Comparison of ENCODE assay signal across 17 cellular contexts in the genomic region with DNA sequence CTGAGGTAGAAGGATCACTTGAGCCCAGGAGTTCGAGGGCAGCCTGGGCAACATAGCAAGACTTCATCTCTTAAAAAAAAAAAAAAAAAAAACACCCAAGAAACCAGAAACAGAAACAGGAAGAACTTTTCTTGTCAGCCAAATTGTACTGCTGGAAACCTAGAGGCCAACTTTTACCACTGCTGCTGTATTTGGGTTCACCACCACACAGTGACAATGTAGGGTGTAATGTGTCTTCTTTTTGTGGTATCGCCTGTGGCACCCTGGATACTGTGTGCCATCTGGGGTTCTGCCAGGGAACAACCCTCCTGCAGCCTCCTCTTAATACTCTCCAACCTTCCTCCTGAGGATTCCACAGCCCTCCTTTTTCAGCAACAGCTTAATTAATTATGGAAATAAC.
A peak's percentile ranks its signal among the peaks of the same experiment; 100 is the strongest.
DNase-seq lines count a peak whose midpoint lies in the region; ATAC-seq, FAIRE-seq and TF ChIP-seq lines count a peak whose summit lies in the region.
"Had no signal": no experiment of that assay in that cellular context is flagged by ENCODE, and none has a peak within 500 bp of the region (broad histone marks: within the 10 kb centered on the region; RNA-seq: fewer than 3 reads in every experiment).

No MANE protein-coding gene starts in this region.

- ATAC-seq in GM21515 (IDR thresholded peaks at IDR 0.05; ENCODE audit: unreplicated experiment): no peak
- ATAC-seq: heart right ventricle, left colon, right cardiac atrium had no signal

- no peak for TF ChIP-seq POLR2A in GM12891 (IDR thresholded peaks at IDR 0.05; ENCODE audit: low read depth, low read length)

- DNase-seq in left ventricle myocardium inferior (no peak), right atrium auricular region (ENCODE audit: low spot score) (no peak), ascending aorta (ENCODE audit: low spot score in 2 of 2) (no peak), GM12891 (ENCODE audit: insufficient read length, low spot score) (no peak), C1 segment of cervical spinal cord (lab: John Stamatoyannopoulos, UW) (no peak)
- peak; percentile 25 for DNase-seq in central memory CD4-positive, alpha-beta T cell
- DNase-seq: activated CD4-positive, alpha-beta T cell treated with anti-CD3 and anti-CD28 coated beads for 1 hour; heart right ventricle; IMR-90; left colon; NCI-H2081; NCI-H82; right cardiac atrium; stimulated activated CD4-positive, alpha-beta T cell treated with anti-CD3 and anti-CD28 coated beads, Interleukin-2, amount 100 ng/mL, for 48 hours had no signal

- no peaks in the 10 kb centered on the region for H3F3A ChIP-seq in OCI-LY1 (ENCODE audit: insufficient read depth, low read length)

- FAIRE-seq in GM12891 (lab: Jason Lieb, UNC): no peak

- no peak overlapping the region for H3K4me3 ChIP-seq in left ventricle myocardium inferior
- no peak overlapping the region for H3K4me3 ChIP-seq in right atrium auricular region
- H3K4me3 ChIP-seq in OCI-LY1 (ENCODE audit: low read depth, low read length, poor library complexity, severe bottlenecking): peak overlapping the region; percentile 27
- no peak overlapping the region for H3K4me3 ChIP-seq in ascending aorta
- H3K4me3 ChIP-seq: heart right ventricle had no signal

- no peaks in the 10 kb centered on the region for H4K20me1 ChIP-seq in OCI-LY1 (ENCODE audit: insufficient read depth, low read length)

- H3K36me3 ChIP-seq in left ventricle myocardium inferior: no peaks in the 10 kb centered on the region
- H3K36me3 ChIP-seq in right atrium auricular region: no peaks in the 10 kb centered on the region
- H3K36me3 ChIP-seq in OCI-LY1 (ENCODE audit: insufficient read depth, low read length): peaks cover 13% of the 10 kb centered on the region; the same call in 1 of the 2 replicates
- no peaks in the 10 kb centered on the region for H3K36me3 ChIP-seq in ascending aorta

- H3K9ac ChIP-seq in OCI-LY1 (ENCODE audit: low read length): peak overlapping the region; percentile 27; the same call in 1 of the 2 replicates

- TF ChIP-seq CTCF in left ventricle myocardium inferior (IDR thresholded peaks at IDR 0.05; ENCODE audit: borderline replicate concordance) (no peak), right atrium auricular region (IDR thresholded peaks at IDR 0.05) (no peak), OCI-LY1 (IDR thresholded peaks at IDR 0.05; ENCODE audit: low read length) (no peak), ascending aorta (IDR thresholded peaks at IDR 0.05) (no peak)

- H3K4me2 ChIP-seq in OCI-LY1 (ENCODE audit: low read length): peak overlapping the region; percentile 54

- no peak overlapping the region for H2AFZ ChIP-seq in OCI-LY1 (ENCODE audit: low read length)

- intact Hi-C loops in left ventricle myocardium inferior (cut with micrococcal nuclease): no loop called here
- intact Hi-C loops in ascending aorta (cut with DNase I): no loop called here

- H3K79me2 ChIP-seq in OCI-LY1 (ENCODE audit: insufficient read depth, low read length): no peaks in the 10 kb centered on the region

- peaks cover 36% of the 10 kb centered on the region for H3K4me1 ChIP-seq in left ventricle myocardium inferior
- H3K4me1 ChIP-seq in right atrium auricular region: peaks cover 0 to 6% of the 10 kb centered on the region in 2 donors
- peaks cover 36% of the 10 kb centered on the region for H3K4me1 ChIP-seq in OCI-LY1 (ENCODE audit: insufficient read depth, low read length, severe bottlenecking)
- H3K4me1 ChIP-seq in ascending aorta: no peaks in the 10 kb centered on the region

- no peaks in the 10 kb centered on the region for H3K9me2 ChIP-seq in OCI-LY1 (ENCODE audit: low read depth, low read length)

- H3K9me3 ChIP-seq in left ventricle myocardium inferior (replicated peaks) (no peaks in the 10 kb centered on the region), right atrium auricular region (no peaks in the 10 kb centered on the region), OCI-LY1 (ENCODE audit: low read length) (no peaks in the 10 kb centered on the region), ascending aorta (no peaks in the 10 kb centered on the region)
- H3K9me3 ChIP-seq: heart right ventricle had no signal

- H3K27me3 ChIP-seq in left ventricle myocardium inferior (ENCODE audit: low read depth) (no peaks in the 10 kb centered on the region), right atrium auricular region (no peaks in the 10 kb centered on the region), OCI-LY1 (ENCODE audit: insufficient read depth, low read length) (no peaks in the 10 kb centered on the region), ascending aorta (no peaks in the 10 kb centered on the region)
- H3K27me3 ChIP-seq: heart right ventricle had no signal

- H3K27ac ChIP-seq in left ventricle myocardium inferior (replicated peaks) (peak overlapping the region; percentile 16), right atrium auricular region (no peak overlapping the region), OCI-LY1 (ENCODE audit: low read depth, low read length, poor library complexity, severe bottlenecking) (peak overlapping the region; percentile 49), ascending aorta (no peak overlapping the region)
- H3K27ac ChIP-seq: epithelial cell of prostate had no signal

TF ChIP-seq in GM12891, 5 proteins besides CTCF, POLR2A, EP300 and RAD21:
- TF ChIP-seq POU2F2 (IDR thresholded peaks at IDR 0.05; ENCODE audit: low read depth, low read length): no peak
- no peak for TF ChIP-seq POLR2AphosphoS5 (IDR thresholded peaks at IDR 0.05; ENCODE audit: low read depth, low read length)
- TF ChIP-seq TAF1 (IDR thresholded peaks at IDR 0.05; ENCODE audit: low read depth, low read length): no peak
- no peak for TF ChIP-seq PAX5 (IDR thresholded peaks at IDR 0.05; ENCODE audit: insufficient read depth, low read length, severe bottlenecking)
- no peak for TF ChIP-seq SPI1 (IDR thresholded peaks at IDR 0.05; ENCODE audit: low read depth, low read length)

Comparison
In these comparisons a context has a peak if more than half of its experiments do, and no peak if none do; other contexts are left out.
1. H3K27ac ChIP-seq: peak in left ventricle myocardium inferior (single experiment) and OCI-LY1 (single experiment); none in right atrium auricular region (0 of 2) and ascending aorta (0 of 2).